In genomic region chr17:7133916-7134315, GRCh38 we compare ENCODE assay signal across 14 cellular contexts. TPM values are rescaled to one million over a fixed set of nuclear protein-coding genes. Genes with fewer than 3 reads are reported as not detected.
DNase-seq lines count a peak whose midpoint lies in the region; ATAC-seq, FAIRE-seq and TF ChIP-seq lines count a peak whose summit lies in the region.
"Had no signal": no experiment of that assay in that cellular context is flagged by ENCODE, and none has a peak within 500 bp of the region (broad histone marks: within the 10 kb centered on the region; RNA-seq: fewer than 3 reads in every experiment).

No MANE protein-coding gene starts in this region.

- no peaks in the 10 kb centered on the region for H3K9me1 ChIP-seq in endothelial cell of umbilical vein (replicated peaks; ENCODE audit: control insufficient read depth, extremely low read depth, insufficient read depth, low read length)

- intact Hi-C loops in endothelial cell of umbilical vein (cut with micrococcal nuclease) (loop anchor here (1.0 kb wide), 1 partner anchor 74 kb away; no protein-coding TSS in a partner anchor), left lung (cut with DNase I) (no loop called here)

- H3K9me3 Mint-ChIP-seq in activated T-cell treated with anti-CD3 and anti-CD28 coated beads, Interleukin-2, amount 50 U/mL, for 72 hours, result no peaks in the 10 kb centered on the region

- H3K9ac ChIP-seq in KMS-11 (no peak overlapping the region), endothelial cell of umbilical vein (replicated peaks; ENCODE audit: extremely low read depth, insufficient read depth, low read length) (no peak overlapping the region)

- H3K27me3 ChIP-seq in KMS-11 (ENCODE audit: insufficient read depth, low read depth) (no peaks in the 10 kb centered on the region), endothelial cell of umbilical vein (ENCODE audit: control insufficient read depth in 2 of 2, insufficient read depth in 2 of 2, low read length in 2 of 2) (no peaks in the 10 kb centered on the region), left lung (peaks cover 0 to 58% of the 10 kb centered on the region in 2 donors)

- no peak for FAIRE-seq in endothelial cell of umbilical vein (lab: Jason Lieb, UNC)
- FAIRE-seq: colon, D721Med had no signal

- no peaks in the 10 kb centered on the region for H3K27me3 Mint-ChIP-seq in activated T-cell treated with anti-CD3 and anti-CD28 coated beads, Interleukin-2, amount 50 U/mL, for 72 hours (ENCODE audit: low read depth)

- H3K4me2 ChIP-seq in KMS-11 (no peak overlapping the region), endothelial cell of umbilical vein (ENCODE audit: insufficient read depth, low read length) (no peak overlapping the region)

- no peak for DNase-seq in activated T-cell treated with anti-CD3 and anti-CD28 coated beads, Interleukin-2, amount 50 U/mL, for 72 hours
- DNase-seq in activated T-cell treated with anti-CD3 and anti-CD28 coated beads, Interleukin-2, amount 50 U/mL, for 1 hour, result no peak
- DNase-seq in endothelial cell of umbilical vein (ENCODE audit: low read depth, low spot score), result no peak
- DNase-seq in KG1 (lab: John Stamatoyannopoulos, UW), result no peak
- no peak for DNase-seq in left lung
- DNase-seq: ACHN, esophagus squamous epithelium had no signal

- H3K4me1 ChIP-seq in KMS-11 (ENCODE audit: low read depth, poor library complexity, severe bottlenecking) (peaks cover 14% of the 10 kb centered on the region), endothelial cell of umbilical vein (ENCODE audit: control insufficient read depth, extremely low read depth, insufficient read depth, low read length) (peaks cover 28% of the 10 kb centered on the region), left lung (peaks cover 0 to 39% of the 10 kb centered on the region in 2 donors)
- H3K4me1 ChIP-seq: tibial artery had no signal

- peak overlapping the region; percentile 77 to 81 for H3K4me3 Mint-ChIP-seq in activated T-cell treated with anti-CD3 and anti-CD28 coated beads, Interleukin-2, amount 50 U/mL, for 72 hours

- H3K4me1 Mint-ChIP-seq in activated T-cell treated with anti-CD3 and anti-CD28 coated beads, Interleukin-2, amount 50 U/mL, for 72 hours (ENCODE audit: low read depth), result peaks cover 35% of the 10 kb centered on the region

- dilution Hi-C loops in endothelial cell of umbilical vein (cut with MboI; ENCODE audit: extremely low pct_ligation_motif_present, low sequenced_read_pairs), result no loop called here

- CTCF ChIA-PET in endothelial cell of umbilical vein (lab: Charles Lee), result interaction anchor here (0.7 to 10.9 kb wide), 15 partner anchors 14 to 524 kb away, joined by 3 to 223 read pairs (median 5); no protein-coding TSS in a partner anchor

- BruUV-seq in endothelial cell of umbilical vein (replicated peaks; lab: Mats Ljungman, UMichigan), result no TSS peak

- ATAC-seq in activated T-cell treated with anti-CD3 and anti-CD28 coated beads, Interleukin-2, amount 50 U/mL, for 72 hours (replicated peaks in 1 of 2), result no peak
- ATAC-seq in GM21737 (IDR thresholded peaks at IDR 0.05; ENCODE audit: unreplicated experiment), result no peak
- ATAC-seq in left lung, result no peak

- H3K79me2 ChIP-seq in KMS-11 (ENCODE audit: insufficient read depth, low read depth) (no peaks in the 10 kb centered on the region), endothelial cell of umbilical vein (ENCODE audit: control insufficient read depth, insufficient read depth, low read length) (no peaks in the 10 kb centered on the region)

- H3K9me3 ChIP-seq in endothelial cell of umbilical vein (replicated peaks; ENCODE audit: control insufficient read depth, insufficient read depth, low read length) (no peaks in the 10 kb centered on the region), left lung (no peaks in the 10 kb centered on the region)
- H3K9me3 ChIP-seq: esophagus squamous epithelium, tibial artery had no signal

- H3K27ac Mint-ChIP-seq in activated T-cell treated with anti-CD3 and anti-CD28 coated beads, Interleukin-2, amount 50 U/mL, for 72 hours, result peak overlapping the region; percentile 62

- no peaks in the 10 kb centered on the region for H3K36me3 ChIP-seq in KMS-11 (ENCODE audit: insufficient read depth)
- no peaks in the 10 kb centered on the region for H3K36me3 ChIP-seq in endothelial cell of umbilical vein (ENCODE audit: control insufficient read depth in 2 of 2, extremely low read depth in 1 of 2, insufficient read depth in 2 of 2, low read length in 2 of 2)
- H3K36me3 ChIP-seq in left lung, result no peaks in the 10 kb centered on the region
- H3K36me3 ChIP-seq: esophagus squamous epithelium, tibial artery had no signal

- TF ChIP-seq POLR2A in endothelial cell of umbilical vein (IDR thresholded peaks at IDR 0.05; ENCODE audit: low read depth, low read length), result no peak

- POLR2A ChIA-PET in endothelial cell of umbilical vein (lab: Charles Lee), result interaction anchor here (0.7 kb wide), 1 partner anchor 75 kb away, joined by 9 read pairs; no protein-coding TSS in a partner anchor

- no peaks in the 10 kb centered on the region for H3K36me3 Mint-ChIP-seq in activated T-cell treated with anti-CD3 and anti-CD28 coated beads, Interleukin-2, amount 50 U/mL, for 72 hours (ENCODE audit: insufficient read depth in 2 of 2)

- H4K20me1 ChIP-seq in KMS-11 (ENCODE audit: insufficient read depth), result no peaks in the 10 kb centered on the region
- H4K20me1 ChIP-seq in endothelial cell of umbilical vein (replicated peaks; ENCODE audit: control insufficient read depth, extremely low read depth, insufficient read depth, low read length), result no peaks in the 10 kb centered on the region

- no peak overlapping the region for H3K4me3 ChIP-seq in KMS-11 (IDR thresholded peaks at IDR 0.05; ENCODE audit: insufficient read depth, low read depth, low read length)
- H3K4me3 ChIP-seq in endothelial cell of umbilical vein (replicated peaks in 1 of 3; ENCODE audit: insufficient read depth in 1 of 3, low read depth in 1 of 3, low read length in 3 of 3), result no peak overlapping the region
- H3K4me3 ChIP-seq in skin epidermis, result no peak overlapping the region
- no peak overlapping the region for H3K4me3 ChIP-seq in left lung
- H3K4me3 ChIP-seq: tibial artery had no signal

- H2AFZ ChIP-seq in KMS-11 (ENCODE audit: low read depth), result no peak overlapping the region
- peak overlapping the region; percentile 70 for H2AFZ ChIP-seq in endothelial cell of umbilical vein (ENCODE audit: low read depth, low read length)

- TF ChIP-seq CTCF in KMS-11 (conservative IDR thresholded peaks at IDR 0.05; ENCODE audit: low read depth, low read length) (no peak), endothelial cell of umbilical vein (IDR thresholded peaks at IDR 0.05; ENCODE audit: extremely low read depth in 1 of 2, insufficient read depth in 1 of 2, low read depth in 1 of 2, low read length in 2 of 2) (no peak), left lung (IDR thresholded peaks at IDR 0.05) (no peak)

- H3K27ac ChIP-seq in KMS-11 (peak overlapping the region; percentile 94; the same call in 1 of the 2 replicates), endothelial cell of umbilical vein (ENCODE audit: insufficient read depth, low read depth, low read length) (no peak overlapping the region), skin epidermis (peak overlapping the region in 12 of 21 experiments; percentile 2 to 79 (median 32)), left lung (peak overlapping the region in 1 of 2 donors; percentile 79)
- H3K27ac ChIP-seq: tibial artery had no signal

TF ChIP-seq in endothelial cell of umbilical vein, 7 proteins besides CTCF, POLR2A, EP300 and RAD21:
- no peak for TF ChIP-seq JUN (IDR thresholded peaks at IDR 0.05; ENCODE audit: borderline replicate concordance, insufficient read depth, insufficient read length, low read depth)
- TF ChIP-seq, protein P1, sequence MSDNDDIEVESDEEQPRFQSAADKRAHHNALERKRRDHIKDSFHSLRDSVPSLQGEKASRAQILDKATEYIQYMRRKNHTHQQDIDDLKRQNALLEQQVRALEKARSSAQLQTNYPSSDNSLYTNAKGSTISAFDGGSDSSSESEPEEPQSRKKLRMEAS (IDR thresholded peaks at IDR 0.05; ENCODE audit: insufficient read depth, insufficient read length), result no peak
- no peak for TF ChIP-seq GATA2 (IDR thresholded peaks at IDR 0.05; ENCODE audit: insufficient read depth, insufficient read length, low read depth, low read length)
TF ChIP-seq in endothelial cell of umbilical vein: peak in this region for 0.

RNA-seq across cellular contexts. Expression of gene ASGR2, which starts 19.3 kb away (rescaled TPM):
- total RNA-seq in activated T-cell treated with anti-CD3 and anti-CD28 coated beads, Interleukin-2, amount 50 U/mL, for 72 hours, result not detected
- total RNA-seq in endothelial cell of umbilical vein, result not detected in 2 replicates
- polyA plus RNA-seq in endothelial cell of umbilical vein, result not detected in 2 replicates
- not detected in 2 replicates for polyA plus RNA-seq in endothelial cell of umbilical vein (2011; cell fraction: cytosol; rRNA removed)
- polyA plus RNA-seq in endothelial cell of umbilical vein (2011; cell fraction: nucleus; rRNA removed), result not detected in 2 replicates
- polyA plus RNA-seq in endothelial cell of umbilical vein (2012), result not detected in 2 replicates
- not detected in 2 replicates for polyA minus RNA-seq in endothelial cell of umbilical vein
- polyA minus RNA-seq in endothelial cell of umbilical vein (2011; cell fraction: cytosol; rRNA and poly(A)+ RNA removed), result not detected
- polyA minus RNA-seq in endothelial cell of umbilical vein (2011; cell fraction: nucleus; rRNA and poly(A)+ RNA removed), result not detected in 2 replicates
- total RNA-seq in left lung, result 1 to 10 TPM; 1.0 to 2.7 TPM
- total RNA-seq: MCF 10A had no signal

RNA-seq across cellular contexts. Expression of gene ASGR1, which starts 45.3 kb away (rescaled TPM):
- 1 to 10 TPM; 1.5 to 2.1 TPM for total RNA-seq in activated T-cell treated with anti-CD3 and anti-CD28 coated beads, Interleukin-2, amount 50 U/mL, for 72 hours
- total RNA-seq in endothelial cell of umbilical vein (10.2 and 14.0 TPM in 2 replicates), left lung (1 to 10 TPM; 2.4 to 7.7 TPM)
- 12.5 and 13.7 TPM in 2 replicates for polyA plus RNA-seq in endothelial cell of umbilical vein
- 6.0 and 9.9 TPM in 2 replicates for polyA plus RNA-seq in endothelial cell of umbilical vein (2011; cell fraction: cytosol; rRNA removed)
- 18.4 and 19.4 TPM in 2 replicates for polyA plus RNA-seq in endothelial cell of umbilical vein (2011; cell fraction: nucleus; rRNA removed)
- 6.9 and 12.8 TPM in 2 replicates for polyA plus RNA-seq in endothelial cell of umbilical vein (2012)
- polyA minus RNA-seq in endothelial cell of umbilical vein, result 3.4 and 4.3 TPM in 2 replicates
- polyA minus RNA-seq in endothelial cell of umbilical vein (2011; cell fraction: cytosol; rRNA and poly(A)+ RNA removed), result not detected
- polyA minus RNA-seq in endothelial cell of umbilical vein (2011; cell fraction: nucleus; rRNA and poly(A)+ RNA removed), result 2.1 and 5.3 TPM in 2 replicates

RNA-seq across cellular contexts. Expression of gene CLEC10A, which starts 53.9 kb away (rescaled TPM):
- total RNA-seq in activated T-cell treated with anti-CD3 and anti-CD28 coated beads, Interleukin-2, amount 50 U/mL, for 72 hours, result not detected
- total RNA-seq in endothelial cell of umbilical vein (not detected in 2 replicates), left lung (1 to 10 TPM; 7.8 to 9.6 TPM)
- 0.14 and 0.18 TPM in 2 replicates for polyA plus RNA-seq in endothelial cell of umbilical vein
- polyA plus RNA-seq in endothelial cell of umbilical vein (2011; cell fraction: cytosol; rRNA removed), result 0.17 and 0.18 TPM in 2 replicates
- 0.17 and 0.25 TPM in 2 replicates for polyA plus RNA-seq in endothelial cell of umbilical vein (2011; cell fraction: nucleus; rRNA removed)
- not detected in 2 replicates for polyA plus RNA-seq in endothelial cell of umbilical vein (2012)
- polyA minus RNA-seq in endothelial cell of umbilical vein, result not detected in 2 replicates
- not detected for polyA minus RNA-seq in endothelial cell of umbilical vein (2011; cell fraction: cytosol; rRNA and poly(A)+ RNA removed)
- polyA minus RNA-seq in endothelial cell of umbilical vein (2011; cell fraction: nucleus; rRNA and poly(A)+ RNA removed), result not detected in 2 replicates
- total RNA-seq: MCF 10A had no signal
